Comparison of ENCODE assay signal across 18 cellular contexts in genomic region chr1:202649553-202650392, GRCh38.
A peak's percentile ranks its signal among the peaks of the same experiment; 100 is the strongest.
DNase-seq lines count a peak whose midpoint lies in the region; ATAC-seq and TF ChIP-seq lines count a peak whose summit lies in the region.
"Had no signal": no experiment of that assay in that cellular context is flagged by ENCODE, and none has a peak within 500 bp of the region (broad histone marks: within the 10 kb centered on the region; RNA-seq: fewer than 3 reads in every experiment).

No MANE protein-coding gene starts in this region.

- ATAC-seq in WTC11 = peak; percentile 71
- ATAC-seq in activated T-cell treated with anti-CD3 and anti-CD28 coated beads, Interleukin-2, amount 50 U/mL, for 72 hours (replicated peaks in 1 of 2) = no peak
- ATAC-seq: SK-N-SH treated with all-trans-retinoic acid at 6 μM for 48 hours had no signal

- CTCF ChIA-PET in WTC11 (lab: Charles Lee) = interaction anchor here (0.6 to 4.0 kb wide), 5 partner anchors 8 to 76 kb away, joined by 3 to 23 read pairs (median 6); no protein-coding TSS in a partner anchor

- DNase-seq in DMS 273 treated with DMSO at 0.1 percent for 48 hours (lab: John Stamatoyannopoulos, UW) (peak; percentile 21), HFFc6 (no peak), WTC11 (ENCODE audit: low spot score) (no peak), fibroblast of the aortic adventitia (ENCODE audit: low read depth) (peak; percentile 7), sigmoid colon (no peak), NCI-H2029 (lab: John Stamatoyannopoulos, UW) (no peak), ovary (no peak)
- no peak for DNase-seq in activated T-cell treated with anti-CD3 and anti-CD28 coated beads, Interleukin-2, amount 50 U/mL, for 72 hours
- DNase-seq: BE2C, Karpas-422, NCI-H1694 treated with DMSO at 0.1 percent for 48 hours, NCI-H510A, NCI-H748 treated with DMSO at 0.1 percent for 48 hours, SIG-M5 had no signal

- H3K27me3 ChIP-seq in sigmoid colon (peaks cover 0 to 34% (median 14%) of the 10 kb centered on the region in 3 donors), ovary (no peaks in the 10 kb centered on the region)
- H3K27me3 ChIP-seq: BE2C had no signal

- H3K27ac ChIP-seq in sigmoid colon (no peak overlapping the region), ovary (no peak overlapping the region)
- H3K27ac ChIP-seq: A549, RWPE1 had no signal

- no peak overlapping the region for H3K27ac Mint-ChIP-seq in HFFc6
- H3K27ac Mint-ChIP-seq in WTC11 = no peak overlapping the region
- H3K27ac Mint-ChIP-seq in activated T-cell treated with anti-CD3 and anti-CD28 coated beads, Interleukin-2, amount 50 U/mL, for 72 hours = no peak overlapping the region
- H3K27ac Mint-ChIP-seq: IgD-negative memory B cell had no signal

- WGBS in sigmoid colon, 2 donors = 72 to 73% methylated on average over 15 of the region's 15 CpGs
- 41 to 43% (median 43%) methylated on average over 15 of the region's 15 CpGs for WGBS in ovary, 3 donors

- POLR2A ChIA-PET in WTC11 (lab: Charles Lee) = no interaction called here

- TF ChIP-seq EP300 in sigmoid colon (IDR thresholded peaks at IDR 0.05) = no peak
- no peak for TF ChIP-seq EP300 in ovary (IDR thresholded peaks at IDR 0.05)

- TF ChIP-seq POLR2A in sigmoid colon (IDR thresholded peaks at IDR 0.05) = no peak
- TF ChIP-seq POLR2A in ovary (IDR thresholded peaks at IDR 0.05) = no peak

- H3K4me3 Mint-ChIP-seq in HFFc6 (no peak overlapping the region), WTC11 (no peak overlapping the region)
- H3K4me3 Mint-ChIP-seq in activated T-cell treated with anti-CD3 and anti-CD28 coated beads, Interleukin-2, amount 50 U/mL, for 72 hours = no peak overlapping the region
- H3K4me3 Mint-ChIP-seq: IgD-negative memory B cell had no signal

- peak; percentile 28 for TF ChIP-seq CTCF in HFFc6 (IDR thresholded peaks at IDR 0.05)
- TF ChIP-seq CTCF in WTC11 (IDR thresholded peaks at IDR 0.05) = no peak
- no peak for TF ChIP-seq CTCF in fibroblast of the aortic adventitia (IDR thresholded peaks at IDR 0.05; ENCODE audit: insufficient read depth, low read length)
- TF ChIP-seq CTCF in sigmoid colon (IDR thresholded peaks at IDR 0.05) = no peak
- no peak for TF ChIP-seq CTCF in ovary (IDR thresholded peaks at IDR 0.05)

- H3K9me3 ChIP-seq in sigmoid colon (no peaks in the 10 kb centered on the region), ovary (no peaks in the 10 kb centered on the region)
- H3K9me3 ChIP-seq: A549, BE2C had no signal

- H3K4me1 Mint-ChIP-seq in HFFc6 (ENCODE audit: low read depth) = no peaks in the 10 kb centered on the region
- H3K4me1 Mint-ChIP-seq in WTC11 = peaks cover 17% of the 10 kb centered on the region
- no peaks in the 10 kb centered on the region for H3K4me1 Mint-ChIP-seq in activated T-cell treated with anti-CD3 and anti-CD28 coated beads, Interleukin-2, amount 50 U/mL, for 72 hours (ENCODE audit: low read depth)

- H3K9me3 Mint-ChIP-seq in HFFc6 = no peaks in the 10 kb centered on the region
- H3K9me3 Mint-ChIP-seq in WTC11 = no peaks in the 10 kb centered on the region
- no peaks in the 10 kb centered on the region for H3K9me3 Mint-ChIP-seq in activated T-cell treated with anti-CD3 and anti-CD28 coated beads, Interleukin-2, amount 50 U/mL, for 72 hours
- H3K9me3 Mint-ChIP-seq: IgD-negative memory B cell had no signal

- intact Hi-C loops in sigmoid colon (cut with DNase I) (no loop called here), ovary (cut with DNase I) (no loop called here)

- no peaks in the 10 kb centered on the region for H3K4me1 ChIP-seq in sigmoid colon
- no peaks in the 10 kb centered on the region for H3K4me1 ChIP-seq in ovary (ENCODE audit: insufficient read depth)
- H3K4me1 ChIP-seq: A549, BE2C had no signal

- H3K27me3 Mint-ChIP-seq in HFFc6 (ENCODE audit: insufficient read depth) (peaks cover 63% of the 10 kb centered on the region), WTC11 (ENCODE audit: low read depth) (peaks cover 23% of the 10 kb centered on the region)
- peaks cover 42% of the 10 kb centered on the region for H3K27me3 Mint-ChIP-seq in activated T-cell treated with anti-CD3 and anti-CD28 coated beads, Interleukin-2, amount 50 U/mL, for 72 hours (ENCODE audit: low read depth)

- H3K36me3 ChIP-seq in sigmoid colon (no peaks in the 10 kb centered on the region), ovary (no peaks in the 10 kb centered on the region)
- H3K36me3 ChIP-seq: BE2C had no signal

- H3K4me3 ChIP-seq in fibroblast of the aortic adventitia (ENCODE audit: low read depth, low read length) (no peak overlapping the region), sigmoid colon (no peak overlapping the region), ovary (no peak overlapping the region)
- H3K4me3 ChIP-seq: A549 had no signal

- H3K36me3 Mint-ChIP-seq in HFFc6 (ENCODE audit: low read depth) = no peaks in the 10 kb centered on the region
- no peaks in the 10 kb centered on the region for H3K36me3 Mint-ChIP-seq in WTC11
- no peaks in the 10 kb centered on the region for H3K36me3 Mint-ChIP-seq in activated T-cell treated with anti-CD3 and anti-CD28 coated beads, Interleukin-2, amount 50 U/mL, for 72 hours (ENCODE audit: insufficient read depth in 2 of 2)
- H3K36me3 Mint-ChIP-seq: IgD-negative memory B cell had no signal

TF ChIP-seq in WTC11, 78 proteins besides CTCF, POLR2A, EP300 and RAD21:
- TF ChIP-seq CBFB (CRISPR knock-in tag; IDR thresholded peaks at IDR 0.05; ENCODE audit: low read depth) = no peak
- no peak for TF ChIP-seq ZBTB21 (CRISPR knock-in tag; IDR thresholded peaks at IDR 0.05; ENCODE audit: borderline replicate concordance)
- no peak for TF ChIP-seq E2F1 (CRISPR knock-in tag; IDR thresholded peaks at IDR 0.05)
- no peak for TF ChIP-seq TP53 (CRISPR knock-in tag; IDR thresholded peaks at IDR 0.05)
- no peak for TF ChIP-seq FOXK1 (CRISPR knock-in tag; IDR thresholded peaks at IDR 0.05)
- TF ChIP-seq ERG (CRISPR knock-in tag; IDR thresholded peaks at IDR 0.05) = no peak
- TF ChIP-seq GTF2I (CRISPR knock-in tag; conservative IDR thresholded peaks at IDR 0.05) = 0 out of 2 replicates have a peak, but pooled peaks have one; percentile 56
- no peak for TF ChIP-seq ESRRA (CRISPR knock-in tag; IDR thresholded peaks at IDR 0.05; ENCODE audit: borderline replicate concordance)

Comparison
In these comparisons a context has a peak if more than half of its experiments do, and no peak if none do; other contexts are left out.
1. DNase-seq: peak in DMS 273 treated with DMSO at 0.1 percent for 48 hours (single experiment) and fibroblast of the aortic adventitia (single experiment); none in HFFc6 (single experiment), WTC11 (single experiment), sigmoid colon (single experiment), NCI-H2029 (single experiment), activated T-cell treated with anti-CD3 and anti-CD28 coated beads, Interleukin-2, amount 50 U/mL, for 72 hours (0 of 2) and ovary (0 of 5).